In genomic region chr4:42641696-42642095, GRCh38 we compare ENCODE assay signal across 13 cellular contexts. TPM values are rescaled to one million over a fixed set of nuclear protein-coding genes. Genes with fewer than 3 reads are reported as not detected.
DNase-seq lines count a peak whose midpoint lies in the region; ATAC-seq and TF ChIP-seq lines count a peak whose summit lies in the region.
"Had no signal": no experiment of that assay in that cellular context is flagged by ENCODE, and none has a peak within 500 bp of the region (broad histone marks: within the 10 kb centered on the region; RNA-seq: fewer than 3 reads in every experiment).

No MANE protein-coding gene starts in this region.

- no peaks in the 10 kb centered on the region for H3K27me3 ChIP-seq in gastrocnemius medialis
- H3K27me3 ChIP-seq: neural progenitor cell had no signal

- H3K27me3 Mint-ChIP-seq in activated naive CD8-positive, alpha-beta T cell treated with anti-CD3 and anti-CD28 coated beads for 36 hours = no peaks in the 10 kb centered on the region

- no peaks in the 10 kb centered on the region for H3K36me3 ChIP-seq in gastrocnemius medialis
- H3K36me3 ChIP-seq: neural progenitor cell, thoracic aorta had no signal

- ATAC-seq in HG02610 (IDR thresholded peaks at IDR 0.05; ENCODE audit: unreplicated experiment) (peak; percentile 16), gastrocnemius medialis (no peak), HG03039 (IDR thresholded peaks at IDR 0.05; ENCODE audit: unreplicated experiment) (no peak)
- ATAC-seq: WTC11 had no signal

- TF ChIP-seq CTCF in GM12875 (IDR thresholded peaks at IDR 0.05; ENCODE audit: borderline replicate concordance, insufficient read depth, low read depth, low read length) (no peak), gastrocnemius medialis (IDR thresholded peaks at IDR 0.05 in 4 of 5, conservative IDR thresholded peaks at IDR 0.05 in 1 of 5) (no peak)

- in situ Hi-C loops in gastrocnemius medialis (cut with MboI; ENCODE audit: low sequenced_read_pairs in 4 of 4) = no loop called here

- peaks cover 25% of the 10 kb centered on the region for H3K36me3 Mint-ChIP-seq in activated naive CD8-positive, alpha-beta T cell treated with anti-CD3 and anti-CD28 coated beads for 36 hours
- H3K36me3 Mint-ChIP-seq: neural progenitor cell, WTC11 had no signal

- H3K4me1 ChIP-seq in gastrocnemius medialis = peaks cover 85 to 98% of the 10 kb centered on the region in 2 donors

- intact Hi-C loops in gastrocnemius medialis (cut with DNase I; ENCODE audit: low total_unique reads) = loop anchor here (10.0 kb wide), 1 partner anchor 1747 kb away; no protein-coding TSS in a partner anchor

- no peaks in the 10 kb centered on the region for H3K9me3 ChIP-seq in gastrocnemius medialis
- H3K9me3 ChIP-seq: thoracic aorta had no signal

- H3K4me3 ChIP-seq in GM12875 (ENCODE audit: low read depth, low read length) (peak overlapping the region; percentile 34), gastrocnemius medialis (no peak overlapping the region)
- H3K4me3 ChIP-seq: neural progenitor cell, thoracic aorta had no signal

- no peak for TF ChIP-seq POLR2A in gastrocnemius medialis (IDR thresholded peaks at IDR 0.05)

- H3K4me1 Mint-ChIP-seq in activated naive CD8-positive, alpha-beta T cell treated with anti-CD3 and anti-CD28 coated beads for 36 hours = peaks cover 88% of the 10 kb centered on the region

- peak overlapping the region; percentile 72 for H3K27ac Mint-ChIP-seq in activated naive CD8-positive, alpha-beta T cell treated with anti-CD3 and anti-CD28 coated beads for 36 hours
- H3K27ac Mint-ChIP-seq: neural progenitor cell, WTC11 had no signal

- H3K4me3 Mint-ChIP-seq in activated naive CD8-positive, alpha-beta T cell treated with anti-CD3 and anti-CD28 coated beads for 36 hours = peak overlapping the region; percentile 36
- H3K4me3 Mint-ChIP-seq: neural progenitor cell, WTC11 had no signal

- H3K9me3 Mint-ChIP-seq in activated naive CD8-positive, alpha-beta T cell treated with anti-CD3 and anti-CD28 coated beads for 36 hours = no peaks in the 10 kb centered on the region
- H3K9me3 Mint-ChIP-seq: neural progenitor cell, WTC11 had no signal

- no peak for DNase-seq in activated naive CD8-positive, alpha-beta T cell treated with anti-CD3 and anti-CD28 coated beads for 36 hours
- DNase-seq in gastrocnemius medialis (no peak), anterior cingulate cortex (lab: John Stamatoyannopoulos, UW) (no peak), NCI-H1105 (lab: John Stamatoyannopoulos, UW) (no peak)
- DNase-seq: activated effector memory CD4-positive, alpha-beta T cell treated with anti-CD3 and anti-CD28 coated beads, Interleukin-2, amount 50 U/mL, for 16 hours; central memory CD4-positive, alpha-beta T cell; Kasumi-1 had no signal

- H3K27ac ChIP-seq in gastrocnemius medialis = peak overlapping the region; percentile 83 to 94 (median 86)
- H3K27ac ChIP-seq: neural progenitor cell, thoracic aorta had no signal

RNA-seq across cellular contexts. Expression of gene ATP8A1, which starts 15.2 kb away (rescaled TPM):
- 10 to 100 TPM; 23.8 to 24.7 TPM for total RNA-seq in activated naive CD8-positive, alpha-beta T cell treated with anti-CD3 and anti-CD28 coated beads for 36 hours
- total RNA-seq in gastrocnemius medialis = 10 to 100 TPM; 23.8 to 74.2 (median 31.1) TPM
